ENCODE assay signal across 8 cellular contexts in the genomic region with DNA sequence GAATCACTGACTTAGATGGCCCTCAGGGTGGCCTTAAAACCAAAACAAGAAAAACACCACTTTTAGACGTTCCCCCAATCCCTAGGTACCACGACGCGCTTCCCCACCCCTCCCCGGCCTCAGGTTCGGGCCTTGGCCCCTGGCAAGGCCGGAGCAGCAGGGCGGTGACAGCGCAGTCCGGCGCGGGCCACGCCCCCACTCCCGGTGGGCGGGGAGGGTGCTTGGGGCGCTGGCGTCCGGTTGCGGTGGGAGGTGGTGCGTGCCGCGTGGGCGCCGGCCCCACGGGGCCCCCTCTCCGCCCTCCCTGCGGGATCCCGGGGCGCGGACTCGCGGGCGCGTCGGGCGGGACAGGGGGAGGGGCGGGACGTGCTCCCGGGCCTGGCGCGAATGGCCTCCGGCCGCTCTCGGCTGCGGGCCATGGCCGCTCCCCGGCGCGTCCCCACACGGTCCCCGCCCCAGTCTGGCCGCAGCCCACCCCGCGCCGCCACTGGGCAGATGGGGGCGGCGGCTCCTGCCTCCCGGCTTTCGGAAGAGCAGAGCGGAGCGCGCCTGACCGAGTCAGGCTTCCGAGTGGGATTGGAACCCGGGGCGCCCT. TPM values are rescaled to one million over a fixed set of nuclear protein-coding genes. Genes with fewer than 3 reads are reported as not detected.
DNase-seq lines count a peak whose midpoint lies in the region; ATAC-seq, FAIRE-seq and TF ChIP-seq lines count a peak whose summit lies in the region.

No MANE protein-coding gene starts in this region.

- 17% methylated on average over 10 of the region's 66 CpGs for WGBS in suprapubic skin

- TF ChIP-seq CTCF in ascending aorta (IDR thresholded peaks at IDR 0.05), result no peak
- no peak for TF ChIP-seq CTCF in suprapubic skin (IDR thresholded peaks at IDR 0.05)

- DNase-seq in ascending aorta (ENCODE audit: low spot score in 2 of 2) (no peak), suprapubic skin (ENCODE audit: low spot score in 2 of 2) (peak in 1 of 2 donors; percentile 73), Ammon's horn (ENCODE audit: low spot score) (no peak), HTR-8/SVneo (ENCODE audit: insufficient read length, low spot score) (no peak)

- peaks cover 0 to 7% of the 10 kb centered on the region in 2 donors for H3K4me1 ChIP-seq in ascending aorta
- peaks cover 43% of the 10 kb centered on the region for H3K4me1 ChIP-seq in suprapubic skin

- no peaks in the 10 kb centered on the region for H3K9me3 ChIP-seq in ascending aorta
- no peaks in the 10 kb centered on the region for H3K9me3 ChIP-seq in suprapubic skin

- H3K27me3 ChIP-seq in ascending aorta (no peaks in the 10 kb centered on the region), layer of hippocampus (ENCODE audit: control insufficient read depth, insufficient read depth, low read length) (peaks cover 3% of the 10 kb centered on the region), suprapubic skin (peaks cover 20% of the 10 kb centered on the region)

- H3K36me3 ChIP-seq in ascending aorta (no peaks in the 10 kb centered on the region), suprapubic skin (no peaks in the 10 kb centered on the region)

- TF ChIP-seq POLR2A in suprapubic skin (IDR thresholded peaks at IDR 0.05), result no peak

- peak overlapping the region; percentile 71 to 79 for H3K27ac ChIP-seq in ascending aorta
- H3K27ac ChIP-seq in layer of hippocampus (ENCODE audit: low read depth, low read length), result peak overlapping the region; percentile 27
- peak overlapping the region; percentile 82 for H3K27ac ChIP-seq in suprapubic skin

- intact Hi-C loops in ascending aorta (cut with DNase I), result loop anchor here (5.0 to 10.0 kb wide), 2 partner anchors 128 to 769 kb away; no protein-coding TSS in a partner anchor

- TF ChIP-seq EP300 in suprapubic skin (IDR thresholded peaks at IDR 0.05), result no peak

- no peak for FAIRE-seq in HTR-8/SVneo (lab: Jason Lieb, UNC)

- H3K4me3 ChIP-seq in ascending aorta, result peak overlapping the region; percentile 70 to 73
- H3K4me3 ChIP-seq in suprapubic skin, result peak overlapping the region; percentile 75

- ATAC-seq in GM18868 (IDR thresholded peaks at IDR 0.05; ENCODE audit: unreplicated experiment) (peak; percentile 39), HG03045 (IDR thresholded peaks at IDR 0.05; ENCODE audit: unreplicated experiment) (peak; percentile 12)
- no peak for ATAC-seq in activated CD4-positive, CD25-positive, alpha-beta regulatory T cell treated with anti-CD3 and anti-CD28 coated beads, Interleukin-2, amount 50 U/mL, for 24 hours

RNA-seq across cellular contexts. Expression of a gene that starts 0.9 kb away (rescaled TPM):
- total RNA-seq in ascending aorta, result 1.1 TPM
- under 1 TPM; 0.38 to 0.80 (median 0.67) TPM for total RNA-seq in suprapubic skin

Comparison
In these comparisons a context has a peak if more than half of its experiments do, and no peak if none do; other contexts are left out.
1. ATAC-seq: peak in GM18868 (single experiment) and HG03045 (single experiment); none in activated CD4-positive, CD25-positive, alpha-beta regulatory T cell treated with anti-CD3 and anti-CD28 coated beads, Interleukin-2, amount 50 U/mL, for 24 hours (0 of 2).
2. H3K27ac ChIP-seq: peak in every context shown above with its lines; median percentile 82 in suprapubic skin; 75 in ascending aorta; 27 in layer of hippocampus.